ENCODE assay signal across 17 cellular contexts in the genomic region with DNA sequence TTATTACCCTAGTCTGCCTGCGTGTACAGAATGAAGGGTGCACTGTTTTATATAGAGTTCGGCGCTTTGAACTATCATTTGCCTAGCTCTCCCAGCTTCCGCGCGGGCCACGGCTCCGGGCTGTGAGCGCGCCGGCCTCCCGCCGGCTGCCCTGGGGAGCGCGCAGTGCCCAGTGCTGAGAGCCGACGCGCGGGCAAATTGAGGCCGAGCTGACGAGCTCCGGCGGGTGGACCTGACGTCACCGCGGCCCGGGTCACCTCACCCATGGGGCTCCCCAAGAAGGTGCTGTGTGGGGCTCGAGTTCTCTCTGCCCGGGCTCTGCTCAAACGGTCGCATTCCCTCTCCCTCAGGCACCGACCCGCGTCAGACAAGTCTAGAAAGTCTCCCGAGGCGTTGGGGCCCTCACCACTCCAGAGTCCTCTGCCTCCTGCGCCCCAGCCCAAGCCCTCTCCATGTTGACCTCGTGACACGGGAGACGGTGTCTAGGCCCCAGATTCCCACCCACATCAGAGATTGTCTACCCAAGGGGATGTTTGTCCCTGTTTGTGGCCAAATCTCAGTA. TPM values are rescaled to one million over a fixed set of nuclear protein-coding genes. Genes with fewer than 3 reads are reported as not detected.
A peak's percentile ranks its signal among the peaks of the same experiment; 100 is the strongest.
DNase-seq lines count a peak whose midpoint lies in the region; ATAC-seq and TF ChIP-seq lines count a peak whose summit lies in the region.
"Had no signal": no experiment of that assay in that cellular context is flagged by ENCODE, and none has a peak within 500 bp of the region (broad histone marks: within the 10 kb centered on the region; RNA-seq: fewer than 3 reads in every experiment).

No MANE protein-coding gene starts in this region.

- H3K4me3 Mint-ChIP-seq in H9: peak overlapping the region in 1 of 2 experiments; percentile 51; a peak in 2 of 5 replicates
- H3K4me3 Mint-ChIP-seq in activated T-helper 1 cell treated with anti-CD3 and anti-CD28 coated beads, Interleukin-12 subunit alpha, Interleukin-12 subunit beta, Interleukin-2, Interleukin-4 antibody, amounts not matched to agents 30 ng/mL and 10 ng/mL and 1 ng/mL, durations not matched to agents 14 hours and 24 hours and 36 hours: no peak overlapping the region
- H3K4me3 Mint-ChIP-seq: activated CD4-positive, alpha-beta T cell treated with anti-CD3 and anti-CD28 coated beads, Interleukin-2, amount 10 ng/mL, durations not matched to agents 7 days and 5 days had no signal

- H3K9ac ChIP-seq in H9 (ENCODE audit: extremely low read depth, insufficient read length, low read length): no peak overlapping the region
- H3K9ac ChIP-seq: BLaER1 had no signal

- H4K5ac ChIP-seq in H9 (ENCODE audit: insufficient read length, low read depth, low read length): no peak overlapping the region

- peaks cover 77 to 78% of the 10 kb centered on the region in 2 experiments for H3K4me1 Mint-ChIP-seq in H9
- H3K4me1 Mint-ChIP-seq in activated T-helper 1 cell treated with anti-CD3 and anti-CD28 coated beads, Interleukin-12 subunit alpha, Interleukin-12 subunit beta, Interleukin-2, Interleukin-4 antibody, amounts not matched to agents 30 ng/mL and 10 ng/mL and 1 ng/mL, durations not matched to agents 14 hours and 24 hours and 36 hours (ENCODE audit: low read depth): peaks cover 4% of the 10 kb centered on the region

- peak overlapping the region; percentile 74 for H4K91ac ChIP-seq in H9 (ENCODE audit: insufficient read length, low read depth, low read length)

- peak overlapping the region; percentile 56 to 94 (median 94); a peak in 6 of 7 replicates for H3K27ac Mint-ChIP-seq in H9
- H3K27ac Mint-ChIP-seq in activated T-helper 1 cell treated with anti-CD3 and anti-CD28 coated beads, Interleukin-12 subunit alpha, Interleukin-12 subunit beta, Interleukin-2, Interleukin-4 antibody, amounts not matched to agents 30 ng/mL and 10 ng/mL and 1 ng/mL, durations not matched to agents 14 hours and 24 hours and 36 hours: peak overlapping the region; percentile 29
- H3K27ac Mint-ChIP-seq: activated CD4-positive, alpha-beta T cell treated with anti-CD3 and anti-CD28 coated beads, Interleukin-2, amount 10 ng/mL, durations not matched to agents 7 days and 5 days had no signal

- H3K23me2 ChIP-seq in H9 (ENCODE audit: insufficient read length, low read depth, low read length, poor library complexity, severe bottlenecking): peaks cover 5% of the 10 kb centered on the region

- no peak overlapping the region for H4K8ac ChIP-seq in H9 (replicated peaks; ENCODE audit: insufficient read length, low read depth, low read length)

- WGBS in H9 (ENCODE audit: extremely low coverage, insufficient read length, low lambda C conversion rate): no CpG with 5 or more reads among the region's 40 CpGs
- 0% methylated on average over 1 of the region's 40 CpGs for WGBS in gastroesophageal sphincter (ENCODE audit: low coverage in 1 of 2), 2 donors
- WGBS in stomach, 5 donors: 1 to 5% (median 2%) methylated on average over 8 to 40 of the region's 40 CpGs
- 3 to 6% methylated on average over 39 to 40 of the region's 40 CpGs for WGBS in aorta, 2 donors

- H2AFZ ChIP-seq in H9 (ENCODE audit: low read length): no peak overlapping the region

- no peak for TF ChIP-seq CTCF in H9 (conservative IDR thresholded peaks at IDR 0.05)
- no peak for TF ChIP-seq CTCF in gastroesophageal sphincter (IDR thresholded peaks at IDR 0.05)
- TF ChIP-seq CTCF in stomach (IDR thresholded peaks at IDR 0.05): no peak
- no peak for TF ChIP-seq CTCF in tibial artery (IDR thresholded peaks at IDR 0.05)

- peaks cover 0 to 3% of the 10 kb centered on the region in 2 experiments; a peak in 2 of 5 replicates for H3K9me3 Mint-ChIP-seq in H9
- H3K9me3 Mint-ChIP-seq in activated T-helper 1 cell treated with anti-CD3 and anti-CD28 coated beads, Interleukin-12 subunit alpha, Interleukin-12 subunit beta, Interleukin-2, Interleukin-4 antibody, amounts not matched to agents 30 ng/mL and 10 ng/mL and 1 ng/mL, durations not matched to agents 14 hours and 24 hours and 36 hours: no peaks in the 10 kb centered on the region

- no peak overlapping the region for H3K18ac ChIP-seq in H9 (ENCODE audit: insufficient read length, low read depth, low read length)

- H3K4ac ChIP-seq in H9 (ENCODE audit: low read depth, low read length): no peak overlapping the region

- H2BK20ac ChIP-seq in H9 (ENCODE audit: low read depth, low read length, poor library complexity, severe bottlenecking): no peak overlapping the region

- H3K27ac ChIP-seq in H9 (ENCODE audit: insufficient read length, low read depth, low read length) (no peak overlapping the region), gastroesophageal sphincter (peak overlapping the region in 3 of 4 donors; percentile 21 to 41 (median 40)), stomach (peak overlapping the region; percentile 64 to 87 (median 81)), aorta (ENCODE audit: low read depth in 1 of 2, low read length in 2 of 2) (no peak overlapping the region), tibial artery (no peak overlapping the region)
- H3K27ac ChIP-seq: BLaER1 had no signal

- H2BK5ac ChIP-seq in H9 (ENCODE audit: insufficient read length, low read length): no peak overlapping the region

- H3K36me3 ChIP-seq in gastroesophageal sphincter (no peaks in the 10 kb centered on the region), stomach (no peaks in the 10 kb centered on the region), aorta (ENCODE audit: control insufficient read depth in 1 of 2, insufficient read depth in 2 of 2, low read length in 1 of 2) (no peaks in the 10 kb centered on the region), tibial artery (no peaks in the 10 kb centered on the region)
- H3K36me3 ChIP-seq: BLaER1 had no signal

- H4K20me1 ChIP-seq in H9 (ENCODE audit: control insufficient read depth, insufficient read depth, insufficient read length): no peaks in the 10 kb centered on the region

- H3K4me3 ChIP-seq in gastroesophageal sphincter (peak overlapping the region in 1 of 2 donors; percentile 13), stomach (peak overlapping the region; percentile 14 to 27 (median 15)), aorta (ENCODE audit: low read length in 2 of 2) (no peak overlapping the region), tibial artery (no peak overlapping the region)
- H3K4me3 ChIP-seq: BLaER1 had no signal

- H3K56ac ChIP-seq in H9 (ENCODE audit: insufficient read length, low read depth, low read length): no peak overlapping the region

- H3K4me1 ChIP-seq in H9 (ENCODE audit: insufficient read depth, low read length) (peaks cover 20% of the 10 kb centered on the region), gastroesophageal sphincter (peaks cover 0 to 6% (median 0%) of the 10 kb centered on the region in 3 donors), stomach (peaks cover 0 to 25% (median 9%) of the 10 kb centered on the region in 4 donors), aorta (ENCODE audit: control insufficient read depth in 1 of 2, insufficient read depth in 2 of 2, low read length in 2 of 2) (no peaks in the 10 kb centered on the region), tibial artery (peaks cover 0 to 3% (median 0%) of the 10 kb centered on the region in 4 donors)
- H3K4me1 ChIP-seq: BLaER1 had no signal

- H2AK5ac ChIP-seq in H9 (ENCODE audit: insufficient read length, low read length): no peak overlapping the region

- H2BK12ac ChIP-seq in H9 (ENCODE audit: insufficient read length, low read depth, low read length): no peak overlapping the region

- TF ChIP-seq EP300 in gastroesophageal sphincter (IDR thresholded peaks at IDR 0.05) (no peak), stomach (IDR thresholded peaks at IDR 0.05) (no peak)

- peaks cover 15 to 75% (median 71%) of the 10 kb centered on the region in 3 experiments for H3K36me3 Mint-ChIP-seq in H9 (ENCODE audit: insufficient read depth in 1 of 3, low read depth in 3 of 3)
- H3K36me3 Mint-ChIP-seq in activated T-helper 1 cell treated with anti-CD3 and anti-CD28 coated beads, Interleukin-12 subunit alpha, Interleukin-12 subunit beta, Interleukin-2, Interleukin-4 antibody, amounts not matched to agents 30 ng/mL and 10 ng/mL and 1 ng/mL, durations not matched to agents 14 hours and 24 hours and 36 hours (ENCODE audit: low read depth): peaks cover 2% of the 10 kb centered on the region

- no peak overlapping the region for H3T11ph ChIP-seq in H9 (ENCODE audit: low read length)

- no peaks in the 10 kb centered on the region for H3K27me3 Mint-ChIP-seq in H9 (ENCODE audit: low read depth)
- peaks cover 94% of the 10 kb centered on the region for H3K27me3 Mint-ChIP-seq in activated T-helper 1 cell treated with anti-CD3 and anti-CD28 coated beads, Interleukin-12 subunit alpha, Interleukin-12 subunit beta, Interleukin-2, Interleukin-4 antibody, amounts not matched to agents 30 ng/mL and 10 ng/mL and 1 ng/mL, durations not matched to agents 14 hours and 24 hours and 36 hours (ENCODE audit: insufficient read depth)

- no peaks in the 10 kb centered on the region for H3K79me1 ChIP-seq in H9 (ENCODE audit: insufficient read depth, low read depth, low read length, poor library complexity, severe bottlenecking)

- no peak overlapping the region for H3K23ac ChIP-seq in H9 (ENCODE audit: insufficient read length, low read depth, low read length)

- 0 out of 2 replicates have a peak overlapping the region, but pooled peaks have one; percentile 45 for H2BK15ac ChIP-seq in H9 (ENCODE audit: low read depth, low read length)

- ATAC-seq in gastroesophageal sphincter (peak; percentile 42), GM18502 (IDR thresholded peaks at IDR 0.05; ENCODE audit: poor library complexity, unreplicated experiment) (no peak), aorta (ENCODE audit: low FRiP score) (no peak)

- DNase-seq in H9 (no peak), stomach (peak; percentile 52), erythroblast (lab: John Stamatoyannopoulos, UW) (no peak), aorta (no peak), tibial artery (no peak)
- DNase-seq in activated T-helper 1 cell treated with anti-CD3 and anti-CD28 coated beads, Interleukin-12 subunit alpha, Interleukin-12 subunit beta, Interleukin-2, Interleukin-4 antibody, amounts not matched to agents 30 ng/mL and 10 ng/mL and 1 ng/mL, durations not matched to agents 14 hours and 24 hours and 36 hours (ENCODE audit: low spot score): no peak
- DNase-seq: activated CD4-positive, alpha-beta T cell treated with anti-CD3 and anti-CD28 coated beads, Interleukin-2, amount 10 ng/mL, durations not matched to agents 7 days and 5 days; amniotic stem cell; effector CD8-positive, alpha-beta T cell; GF-D8; stimulated activated CD4-positive, alpha-beta T cell treated with anti-CD3 and anti-CD28 coated beads, Interleukin-4, amount 100 ng/mL, for 1 hour; T-helper 9 cell had no signal

- intact Hi-C loops in activated T-helper 1 cell treated with anti-CD3 and anti-CD28 coated beads, Interleukin-12 subunit alpha, Interleukin-12 subunit beta, Interleukin-2, Interleukin-4 antibody, amounts not matched to agents 30 ng/mL and 10 ng/mL and 1 ng/mL, durations not matched to agents 14 hours and 24 hours and 36 hours (cut with micrococcal nuclease): no loop called here
- intact Hi-C loops in stomach (cut with DNase I; ENCODE audit: low total_unique reads) (loop anchor here (10.0 kb wide), 1 partner anchor 535 kb away; no protein-coding TSS in a partner anchor), aorta (cut with DNase I) (no loop called here), tibial artery (cut with DNase I; ENCODE audit: low total_unique reads) (no loop called here)

- H3K79me2 ChIP-seq in H9 (ENCODE audit: insufficient read depth, low read length): peaks cover 15% of the 10 kb centered on the region; the same call in 1 of the 2 replicates

- TF ChIP-seq POLR2A in gastroesophageal sphincter (IDR thresholded peaks at IDR 0.05): no peak
- TF ChIP-seq POLR2A in stomach (IDR thresholded peaks at IDR 0.05): no peak
- no peak for TF ChIP-seq POLR2A in erythroblast (IDR thresholded peaks at IDR 0.05; ENCODE audit: low read length)

- no peak overlapping the region for H3K4me2 ChIP-seq in H9 (ENCODE audit: insufficient read depth, insufficient read length, low read length)
- H3K4me2 ChIP-seq: BLaER1 had no signal

- no peak overlapping the region for H2BK120ac ChIP-seq in H9 (ENCODE audit: low read depth, low read length, poor library complexity, severe bottlenecking)

- H3K27me3 ChIP-seq in H9 (ENCODE audit: insufficient read depth, low read length) (peaks cover 4% of the 10 kb centered on the region; the same call in 1 of the 2 replicates), gastroesophageal sphincter (peaks cover 100% of the 10 kb centered on the region), stomach (peaks cover 10 to 100% (median 68%) of the 10 kb centered on the region in 3 donors), aorta (ENCODE audit: control insufficient read depth in 1 of 2, insufficient read depth in 2 of 2, low read length in 1 of 2) (peaks cover 0 to 4% of the 10 kb centered on the region in 2 donors), tibial artery (peaks cover 3 to 98% of the 10 kb centered on the region in 2 donors)

- no peaks in the 10 kb centered on the region for H3K9me3 ChIP-seq in H9 (ENCODE audit: control insufficient read depth, low read depth, low read length)
- peaks cover 0 to 4% (median 0%) of the 10 kb centered on the region in 3 donors for H3K9me3 ChIP-seq in gastroesophageal sphincter
- no peaks in the 10 kb centered on the region for H3K9me3 ChIP-seq in stomach
- H3K9me3 ChIP-seq in aorta (ENCODE audit: control insufficient read depth, low read length): peaks cover 5% of the 10 kb centered on the region
- H3K9me3 ChIP-seq in tibial artery: no peaks in the 10 kb centered on the region

- H3K14ac ChIP-seq in H9 (ENCODE audit: insufficient read depth, low read length): no peak overlapping the region; the same call in 1 of the 2 replicates

RNA-seq across cellular contexts. Expression of gene SOX2, which starts 7.7 kb away (rescaled TPM):
- total RNA-seq in H9 (2021) (307 and 316 TPM in 2 replicates), gastroesophageal sphincter (1 to 10 TPM; 3.1 to 9.9 (median 5.7) TPM), stomach (10 to 100 TPM in 2 of 5 donors, 1 to 10 TPM in 2, not detected in 1; 4.1 to 16.5 (median 10.6) TPM), aorta (under 1 TPM; 0.24 to 0.29 TPM)
- total RNA-seq in activated T-helper 1 cell treated with anti-CD3 and anti-CD28 coated beads, Interleukin-12 subunit alpha, Interleukin-12 subunit beta, Interleukin-2, Interleukin-4 antibody, amounts not matched to agents 30 ng/mL and 10 ng/mL and 1 ng/mL, durations not matched to agents 14 hours and 24 hours and 36 hours: 0.07 and 0.10 TPM in 2 replicates
- polyA plus RNA-seq in stomach (10 to 100 TPM in 1 of 3 donors, 1 to 10 TPM in 2; 6.1 to 26.9 (median 8.1) TPM), aorta (under 1 TPM in 1 of 2 donors, not detected in 1; 0.13 TPM)
- total RNA-seq: activated CD4-positive, alpha-beta T cell treated with anti-CD3 and anti-CD28 coated beads, Interleukin-2, amount 10 ng/mL, durations not matched to agents 7 days and 5 days; kidney epithelial cell; myocyte had no signal

Comparison
In these comparisons a context has a peak if more than half of its experiments do, and no peak if none do; other contexts are left out.
1. H3K27ac ChIP-seq: peak in gastroesophageal sphincter (3 of 4) and stomach (5 of 5); none in H9 (single experiment), aorta (0 of 2) and tibial artery (0 of 2).
2. H3K4me3 ChIP-seq: peak in stomach (4 of 4); none in aorta (0 of 2) and tibial artery (0 of 2).
3. RNA of gene SOX2, which starts 7.7 kb away (total RNA-seq): 307 to 316 TPM in H9; 4.1 to 16.5 TPM in stomach, 3.1 to 9.9 TPM in gastroesophageal sphincter, 0.24 to 0.29 TPM in aorta and 0.07 to 0.10 TPM in activated T-helper 1 cell treated with anti-CD3 and anti-CD28 coated beads, Interleukin-12 subunit alpha, Interleukin-12 subunit beta, Interleukin-2, Interleukin-4 antibody, amounts not matched to agents 30 ng/mL and 10 ng/mL and 1 ng/mL, durations not matched to agents 14 hours and 24 hours and 36 hours; every median in the first group is over 10 times any median in the second.